Comparison of ENCODE assay signal across 8 cellular contexts in the genomic region with DNA sequence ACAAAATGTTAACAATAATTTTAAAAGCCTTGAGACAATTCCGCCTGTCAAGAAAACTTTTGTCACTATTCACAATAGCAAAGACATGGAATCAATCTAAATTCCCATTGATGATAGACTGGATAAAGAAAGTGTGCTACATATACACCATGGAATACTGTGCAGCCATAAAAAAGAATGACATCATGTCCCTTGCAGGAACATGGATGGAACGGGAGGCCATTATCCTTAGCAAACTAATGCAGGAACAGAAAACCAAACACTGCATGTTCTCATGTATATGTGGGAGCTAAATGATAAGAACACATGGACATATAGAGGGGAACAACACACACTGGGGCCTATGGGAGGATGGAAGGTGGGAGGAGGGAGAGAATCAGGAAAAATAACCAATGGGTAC. TPM values are rescaled to one million over a fixed set of nuclear protein-coding genes. Genes with fewer than 3 reads are reported as not detected.
"Had no signal": no experiment of that assay in that cellular context is flagged by ENCODE, and none has a peak within 500 bp of the region (broad histone marks: within the 10 kb centered on the region; RNA-seq: fewer than 3 reads in every experiment).

No MANE protein-coding gene starts in this region.

RNA-seq across cellular contexts. Expression of a gene that starts 46.1 kb away (rescaled TPM):
- total RNA-seq: activated CD4-positive, alpha-beta T cell treated with anti-CD3 and anti-CD28 coated beads for 36 hours; activated T-helper 2 cell treated with anti-CD3 and anti-CD28 coated beads, Interferon-gamma antibody, Interleukin-2, Interleukin-4, amounts not matched to agents 10 μg/mL and 5 μg/mL and 100 μg/mL, durations not matched to agents 14 hours and 24 hours and 36 hours; ascending aorta; bronchial epithelial cell; cardiac muscle cell; T-helper 1 cell treated with Interleukin-12 subunit alpha and Interleukin-12 subunit beta and Interleukin-4 antibody, amounts not matched to agents 30 ng/mL and 1 ng/mL, for 36 hours; T-helper 17 cell; WTC11 had no signal
